ENCODE assay signal across 13 cellular contexts in the genomic region with DNA sequence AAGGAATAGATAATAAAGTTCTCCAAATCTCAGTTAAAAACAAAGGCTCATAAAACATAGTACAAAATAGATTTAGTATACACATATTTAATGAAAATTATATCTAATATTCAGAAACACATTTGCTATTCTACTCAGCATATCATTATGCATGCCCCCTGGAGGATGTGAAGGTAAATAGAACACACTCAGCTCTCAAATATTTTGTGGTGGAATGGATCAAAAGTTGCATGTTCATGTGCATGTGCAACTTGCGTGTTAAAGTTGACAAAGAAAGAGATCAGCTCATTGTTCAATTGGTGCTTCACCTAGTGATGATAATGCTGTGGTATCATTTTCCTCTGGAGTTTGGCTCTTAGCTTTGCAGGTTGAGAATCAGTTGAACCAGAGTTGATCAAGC. TPM values are rescaled to one million over a fixed set of nuclear protein-coding genes. Genes with fewer than 3 reads are reported as not detected.
A peak's percentile ranks its signal among the peaks of the same experiment; 100 is the strongest.
DNase-seq lines count a peak whose midpoint lies in the region; ATAC-seq, FAIRE-seq and TF ChIP-seq lines count a peak whose summit lies in the region.
"Had no signal": no experiment of that assay in that cellular context is flagged by ENCODE, and none has a peak within 500 bp of the region (broad histone marks: within the 10 kb centered on the region; RNA-seq: fewer than 3 reads in every experiment).

No MANE protein-coding gene starts in this region.

- H3K4me3 ChIP-seq in heart right ventricle (no peak overlapping the region), OCI-LY7 (ENCODE audit: low read depth, low read length, poor library complexity, severe bottlenecking) (no peak overlapping the region), endothelial cell of umbilical vein (replicated peaks in 1 of 3; ENCODE audit: insufficient read depth in 1 of 3, low read depth in 1 of 3, low read length in 3 of 3) (no peak overlapping the region), stomach (no peak overlapping the region)
- H3K4me3 ChIP-seq in CD8-positive, alpha-beta memory T cell (ENCODE audit: low read length), result no peak overlapping the region
- H3K4me3 ChIP-seq: BLaER1 treated with 17β-estradiol and CSF1 and Interleukin-3, amounts not matched to agents 10 nM and 100 nM had no signal

- ATAC-seq in heart right ventricle (no peak), left cardiac atrium (no peak)

- H3K4me2 ChIP-seq in OCI-LY7 (ENCODE audit: low read length), result no peak overlapping the region
- no peak overlapping the region for H3K4me2 ChIP-seq in endothelial cell of umbilical vein (ENCODE audit: insufficient read depth, low read length)
- H3K4me2 ChIP-seq: BLaER1 treated with 17β-estradiol and CSF1 and Interleukin-3, amounts not matched to agents 10 nM and 100 nM had no signal

- no peaks in the 10 kb centered on the region for H3K36me3 Mint-ChIP-seq in type B pancreatic cell
- H3K36me3 Mint-ChIP-seq in CD8-positive, alpha-beta memory T cell, result peaks cover 0 to 4% (median 0%) of the 10 kb centered on the region in 3 donors
- peaks cover 2% of the 10 kb centered on the region for H3K36me3 Mint-ChIP-seq in activated T-helper 1 cell treated with anti-CD3 and anti-CD28 coated beads, Interleukin-12 subunit alpha, Interleukin-12 subunit beta, Interleukin-2, Interleukin-4 antibody, amounts not matched to agents 30 ng/mL and 10 ng/mL and 1 ng/mL, durations not matched to agents 14 hours and 24 hours and 36 hours (ENCODE audit: low read depth)

- no peaks in the 10 kb centered on the region for H3K9me3 ChIP-seq in heart right ventricle
- H3K9me3 ChIP-seq in OCI-LY7 (ENCODE audit: low read length), result no peaks in the 10 kb centered on the region
- H3K9me3 ChIP-seq in endothelial cell of umbilical vein (replicated peaks; ENCODE audit: control insufficient read depth, insufficient read depth, low read length), result no peaks in the 10 kb centered on the region
- H3K9me3 ChIP-seq in stomach, result no peaks in the 10 kb centered on the region
- H3K9me3 ChIP-seq in CD8-positive, alpha-beta memory T cell (ENCODE audit: low read length), result no peaks in the 10 kb centered on the region
- H3K9me3 ChIP-seq: BLaER1 treated with 17β-estradiol and CSF1 and Interleukin-3, amounts not matched to agents 10 nM and 100 nM had no signal

- peak in 5 of 9 donors; percentile 17 to 37 (median 23) for TF ChIP-seq CTCF in heart right ventricle (IDR thresholded peaks at IDR 0.05)
- peak; percentile 63 for TF ChIP-seq CTCF in OCI-LY7 (conservative IDR thresholded peaks at IDR 0.05; ENCODE audit: low read length)
- peak in 1 of 2 donors; percentile 29 for TF ChIP-seq CTCF in endothelial cell of umbilical vein (IDR thresholded peaks at IDR 0.05; ENCODE audit: extremely low read depth in 1 of 2, insufficient read depth in 1 of 2, low read depth in 1 of 2, low read length in 2 of 2)
- TF ChIP-seq CTCF in type B pancreatic cell (conservative IDR thresholded peaks at IDR 0.05), result peak; percentile 56
- TF ChIP-seq CTCF in stomach (IDR thresholded peaks at IDR 0.05), result no peak

- H3K4me1 ChIP-seq in heart right ventricle (peaks cover 0 to 17% (median 9%) of the 10 kb centered on the region in 9 donors), OCI-LY7 (ENCODE audit: insufficient read depth, low read length, poor library complexity, severe bottlenecking) (peaks cover 29% of the 10 kb centered on the region), endothelial cell of umbilical vein (ENCODE audit: control insufficient read depth, extremely low read depth, insufficient read depth, low read length) (peaks cover 5% of the 10 kb centered on the region), stomach (peaks cover 6 to 15% (median 11%) of the 10 kb centered on the region in 4 donors)
- peaks cover 16% of the 10 kb centered on the region for H3K4me1 ChIP-seq in CD8-positive, alpha-beta memory T cell (ENCODE audit: insufficient read depth, low read length)

- H3K9me1 ChIP-seq in endothelial cell of umbilical vein (replicated peaks; ENCODE audit: control insufficient read depth, extremely low read depth, insufficient read depth, low read length), result no peaks in the 10 kb centered on the region

- no peaks in the 10 kb centered on the region for H3K36me3 ChIP-seq in heart right ventricle
- H3K36me3 ChIP-seq in OCI-LY7 (ENCODE audit: insufficient read depth, low read length), result no peaks in the 10 kb centered on the region
- H3K36me3 ChIP-seq in endothelial cell of umbilical vein (ENCODE audit: control insufficient read depth in 2 of 2, extremely low read depth in 1 of 2, insufficient read depth in 2 of 2, low read length in 2 of 2), result no peaks in the 10 kb centered on the region
- no peaks in the 10 kb centered on the region for H3K36me3 ChIP-seq in stomach
- H3K36me3 ChIP-seq in CD8-positive, alpha-beta memory T cell (ENCODE audit: insufficient read depth, low read length), result no peaks in the 10 kb centered on the region
- H3K36me3 ChIP-seq: BLaER1 treated with 17β-estradiol and CSF1 and Interleukin-3, amounts not matched to agents 10 nM and 100 nM had no signal

- TF ChIP-seq POLR2A in endothelial cell of umbilical vein (IDR thresholded peaks at IDR 0.05; ENCODE audit: low read depth, low read length) (no peak), stomach (IDR thresholded peaks at IDR 0.05) (no peak)

- POLR2A ChIA-PET in OCI-LY7 (lab: Charles Lee) (no interaction called here), endothelial cell of umbilical vein (lab: Charles Lee) (no interaction called here)
- POLR2A ChIA-PET in CD8-positive, alpha-beta memory T cell (lab: Charles Lee), result no interaction called here

- H2AFZ ChIP-seq in OCI-LY7 (ENCODE audit: low read length) (no peak overlapping the region), endothelial cell of umbilical vein (ENCODE audit: low read depth, low read length) (no peak overlapping the region)

- intact Hi-C loops in heart right ventricle (cut with DNase I) (loop anchor here in 3 of 10 donors (10.0 kb wide), 3 partner anchors 172 to 312 kb away; a partner anchor contains a TSS), left cardiac atrium (cut with DNase I) (no loop called here), OCI-LY7 (cut with micrococcal nuclease; ENCODE audit: unreplicated experiment) (no loop called here), endothelial cell of umbilical vein (cut with micrococcal nuclease) (no loop called here), stomach (cut with DNase I; ENCODE audit: low total_unique reads) (no loop called here)
- intact Hi-C loops in activated T-helper 1 cell treated with anti-CD3 and anti-CD28 coated beads, Interleukin-12 subunit alpha, Interleukin-12 subunit beta, Interleukin-2, Interleukin-4 antibody, amounts not matched to agents 30 ng/mL and 10 ng/mL and 1 ng/mL, durations not matched to agents 14 hours and 24 hours and 36 hours (cut with micrococcal nuclease), result loop anchor here (10.0 kb wide), 4 partner anchors 302 to 1548 kb away; a partner anchor contains a TSS

- peaks cover 7% of the 10 kb centered on the region for H3K27me3 Mint-ChIP-seq in type B pancreatic cell
- H3K27me3 Mint-ChIP-seq in CD8-positive, alpha-beta memory T cell, result peaks cover 3 to 13% of the 10 kb centered on the region in 2 donors
- peaks cover 7% of the 10 kb centered on the region for H3K27me3 Mint-ChIP-seq in activated T-helper 1 cell treated with anti-CD3 and anti-CD28 coated beads, Interleukin-12 subunit alpha, Interleukin-12 subunit beta, Interleukin-2, Interleukin-4 antibody, amounts not matched to agents 30 ng/mL and 10 ng/mL and 1 ng/mL, durations not matched to agents 14 hours and 24 hours and 36 hours (ENCODE audit: insufficient read depth)

- no peak for TF ChIP-seq EP300 in stomach (IDR thresholded peaks at IDR 0.05)

- dilution Hi-C loops in endothelial cell of umbilical vein (cut with MboI; ENCODE audit: extremely low pct_ligation_motif_present, low sequenced_read_pairs), result no loop called here

- no peak for FAIRE-seq in endothelial cell of umbilical vein (lab: Jason Lieb, UNC)

- H3K4me1 Mint-ChIP-seq in type B pancreatic cell (ENCODE audit: unreplicated experiment), result peaks cover 5% of the 10 kb centered on the region
- peaks cover 15 to 23% (median 19%) of the 10 kb centered on the region in 3 donors for H3K4me1 Mint-ChIP-seq in CD8-positive, alpha-beta memory T cell
- H3K4me1 Mint-ChIP-seq in activated T-helper 1 cell treated with anti-CD3 and anti-CD28 coated beads, Interleukin-12 subunit alpha, Interleukin-12 subunit beta, Interleukin-2, Interleukin-4 antibody, amounts not matched to agents 30 ng/mL and 10 ng/mL and 1 ng/mL, durations not matched to agents 14 hours and 24 hours and 36 hours (ENCODE audit: low read depth), result peaks cover 16% of the 10 kb centered on the region

- H3K9me3 Mint-ChIP-seq in type B pancreatic cell, result no peaks in the 10 kb centered on the region
- no peaks in the 10 kb centered on the region for H3K9me3 Mint-ChIP-seq in CD8-positive, alpha-beta memory T cell
- H3K9me3 Mint-ChIP-seq in activated T-helper 1 cell treated with anti-CD3 and anti-CD28 coated beads, Interleukin-12 subunit alpha, Interleukin-12 subunit beta, Interleukin-2, Interleukin-4 antibody, amounts not matched to agents 30 ng/mL and 10 ng/mL and 1 ng/mL, durations not matched to agents 14 hours and 24 hours and 36 hours, result no peaks in the 10 kb centered on the region

- H3K27me3 ChIP-seq in heart right ventricle (peaks cover 0 to 13% (median 5%) of the 10 kb centered on the region in 7 donors), endothelial cell of umbilical vein (ENCODE audit: control insufficient read depth in 2 of 2, insufficient read depth in 2 of 2, low read length in 2 of 2) (peaks cover 4% of the 10 kb centered on the region in 2 experiments), stomach (no peaks in the 10 kb centered on the region)
- H3K27me3 ChIP-seq in CD8-positive, alpha-beta memory T cell (ENCODE audit: insufficient read depth, low read length, poor library complexity, severe bottlenecking), result no peaks in the 10 kb centered on the region
- H3K27me3 ChIP-seq: BLaER1 treated with 17β-estradiol and CSF1 and Interleukin-3, amounts not matched to agents 10 nM and 100 nM had no signal

- H3K27ac ChIP-seq in heart right ventricle, result no peak overlapping the region
- no peak overlapping the region for H3K27ac ChIP-seq in OCI-LY7 (ENCODE audit: low read depth, low read length, poor library complexity, severe bottlenecking)
- no peak overlapping the region for H3K27ac ChIP-seq in endothelial cell of umbilical vein (ENCODE audit: insufficient read depth, low read depth, low read length)
- H3K27ac ChIP-seq in stomach, result no peak overlapping the region
- no peak overlapping the region for H3K27ac ChIP-seq in CD8-positive, alpha-beta memory T cell (ENCODE audit: low read depth, low read length)
- H3K27ac ChIP-seq: BLaER1 treated with 17β-estradiol and CSF1 and Interleukin-3, amounts not matched to agents 10 nM and 100 nM had no signal

- BruUV-seq in OCI-LY7 (replicated peaks; lab: Mats Ljungman, UMichigan) (no TSS peak), endothelial cell of umbilical vein (replicated peaks; lab: Mats Ljungman, UMichigan) (no TSS peak)

- no peaks in the 10 kb centered on the region for H3K9me2 ChIP-seq in OCI-LY7 (ENCODE audit: insufficient read depth, low read length)

- H3K27ac Mint-ChIP-seq in type B pancreatic cell, result no peak overlapping the region
- no peak overlapping the region for H3K27ac Mint-ChIP-seq in CD8-positive, alpha-beta memory T cell
- no peak overlapping the region for H3K27ac Mint-ChIP-seq in activated T-helper 1 cell treated with anti-CD3 and anti-CD28 coated beads, Interleukin-12 subunit alpha, Interleukin-12 subunit beta, Interleukin-2, Interleukin-4 antibody, amounts not matched to agents 30 ng/mL and 10 ng/mL and 1 ng/mL, durations not matched to agents 14 hours and 24 hours and 36 hours

- CTCF ChIA-PET in OCI-LY7 (lab: Charles Lee; ENCODE audit: unreplicated experiment), result no interaction called here
- CTCF ChIA-PET in endothelial cell of umbilical vein (lab: Charles Lee), result interaction anchor here (0.6 to 4.1 kb wide), 21 partner anchors 9 to 981 kb away, joined by 3 to 61 read pairs (median 4); no protein-coding TSS in a partner anchor
- CTCF ChIA-PET in CD8-positive, alpha-beta memory T cell (lab: Charles Lee), result no interaction called here

- no peak overlapping the region for H3K9ac ChIP-seq in endothelial cell of umbilical vein (replicated peaks; ENCODE audit: extremely low read depth, insufficient read depth, low read length)
- H3K9ac ChIP-seq: BLaER1 treated with 17β-estradiol and CSF1 and Interleukin-3, amounts not matched to agents 10 nM and 100 nM had no signal

- H4K20me1 ChIP-seq in OCI-LY7 (ENCODE audit: insufficient read depth, low read length) (no peaks in the 10 kb centered on the region), endothelial cell of umbilical vein (replicated peaks; ENCODE audit: control insufficient read depth, extremely low read depth, insufficient read depth, low read length) (no peaks in the 10 kb centered on the region)
- H4K20me1 ChIP-seq: BLaER1 treated with 17β-estradiol and CSF1 and Interleukin-3, amounts not matched to agents 10 nM and 100 nM had no signal

- peaks cover 9% of the 10 kb centered on the region; the same call in 1 of the 2 replicates for H3K79me2 ChIP-seq in OCI-LY7 (ENCODE audit: insufficient read depth, low read depth, low read length)
- no peaks in the 10 kb centered on the region for H3K79me2 ChIP-seq in endothelial cell of umbilical vein (ENCODE audit: control insufficient read depth, insufficient read depth, low read length)

- no peak overlapping the region for H3K4me3 Mint-ChIP-seq in type B pancreatic cell
- no peak overlapping the region for H3K4me3 Mint-ChIP-seq in CD8-positive, alpha-beta memory T cell
- no peak overlapping the region for H3K4me3 Mint-ChIP-seq in activated T-helper 1 cell treated with anti-CD3 and anti-CD28 coated beads, Interleukin-12 subunit alpha, Interleukin-12 subunit beta, Interleukin-2, Interleukin-4 antibody, amounts not matched to agents 30 ng/mL and 10 ng/mL and 1 ng/mL, durations not matched to agents 14 hours and 24 hours and 36 hours

- WGBS in heart right ventricle, 2 donors, result 84 to 91% methylated on average over 1 of the region's 1 CpG
- 57 to 90% (median 71%) methylated on average over 1 of the region's 1 CpG for WGBS in stomach, 5 donors

- DNase-seq in heart right ventricle (no peak), left cardiac atrium (no peak), OCI-LY7 (ENCODE audit: low spot score) (no peak), endothelial cell of umbilical vein (ENCODE audit: low read depth, low spot score) (peak; percentile 11), type B pancreatic cell (ENCODE audit: extremely low spot score, unreplicated experiment) (no peak), stomach (no peak)
- DNase-seq in CD8-positive, alpha-beta memory T cell, result no peak
- no peak for DNase-seq in activated T-helper 1 cell treated with anti-CD3 and anti-CD28 coated beads, Interleukin-12 subunit alpha, Interleukin-12 subunit beta, Interleukin-2, Interleukin-4 antibody, amounts not matched to agents 30 ng/mL and 10 ng/mL and 1 ng/mL, durations not matched to agents 14 hours and 24 hours and 36 hours (ENCODE audit: low spot score)
- DNase-seq: activated CD8-positive, alpha-beta memory T cell treated with anti-CD3 and anti-CD28 coated beads, Interleukin-2, amount 50 U/mL, for 4 hours; caudate nucleus; head of caudate nucleus; NCI-H2081 had no signal

RNA-seq across cellular contexts. Expression of a gene that starts 4.9 kb away (rescaled TPM):
- total RNA-seq in heart right ventricle (10 to 100 TPM; 28.9 to 48.0 (median 34.0) TPM), left cardiac atrium (10 to 100 TPM; 29.1 to 41.3 TPM), OCI-LY7 (2022) (65.1 and 71.1 TPM in 2 replicates), endothelial cell of umbilical vein (38.7 and 47.0 TPM in 2 replicates), type B pancreatic cell (ENCODE audit: low replicate concordance) (54.4 and 75.2 TPM in 2 replicates), stomach (100 to 1,000 TPM in 1 of 5 donors, 10 to 100 TPM in 4; 33.3 to 134 (median 63.0) TPM)
- polyA plus RNA-seq in heart right ventricle (10 to 100 TPM; 10.7 to 26.4 TPM), endothelial cell of umbilical vein (6.3 and 7.2 TPM in 2 replicates), stomach (10 to 100 TPM; 13.2 to 19.6 (median 15.9) TPM)
- 56.6 and 58.0 TPM in 2 replicates for total RNA-seq in OCI-LY7 (2014; rRNA removed; shearing (Covaris generic))
- 10.7 and 11.1 TPM in 2 replicates for polyA plus RNA-seq in endothelial cell of umbilical vein (2011; cell fraction: cytosol; rRNA removed)
- polyA plus RNA-seq in endothelial cell of umbilical vein (2011; cell fraction: nucleus; rRNA removed), result 27.9 and 32.2 TPM in 2 replicates
- polyA plus RNA-seq in endothelial cell of umbilical vein (2012), result 17.9 and 19.8 TPM in 2 replicates
- 54.6 and 55.9 TPM in 2 replicates for polyA minus RNA-seq in endothelial cell of umbilical vein
- polyA minus RNA-seq in endothelial cell of umbilical vein (2011; cell fraction: cytosol; rRNA and poly(A)+ RNA removed), result 34.6 TPM
- polyA minus RNA-seq in endothelial cell of umbilical vein (2011; cell fraction: nucleus; rRNA and poly(A)+ RNA removed), result 158 and 203 TPM in 2 replicates
- total RNA-seq in CD8-positive, alpha-beta memory T cell, result 10 to 100 TPM; 49.4 to 49.7 TPM
- 50.7 TPM for polyA plus RNA-seq in CD8-positive, alpha-beta memory T cell
- total RNA-seq in activated T-helper 1 cell treated with anti-CD3 and anti-CD28 coated beads, Interleukin-12 subunit alpha, Interleukin-12 subunit beta, Interleukin-2, Interleukin-4 antibody, amounts not matched to agents 30 ng/mL and 10 ng/mL and 1 ng/mL, durations not matched to agents 14 hours and 24 hours and 36 hours, result 60.4 and 68.7 TPM in 2 replicates

Comparison
In these comparisons a context has a peak if more than half of its experiments do, and no peak if none do; other contexts are left out.
1. CTCF ChIP-seq: peak in heart right ventricle (5 of 9), OCI-LY7 (single experiment) and type B pancreatic cell (single experiment); none in stomach (0 of 7).